Comparison of ENCODE assay signal across 8 cellular contexts in genomic region chr1:24415334-24415909, GRCh38. TPM values are rescaled to one million over a fixed set of nuclear protein-coding genes. Genes with fewer than 3 reads are reported as not detected.
DNase-seq lines count a peak whose midpoint lies in the region; ATAC-seq lines count a peak whose summit lies in the region.

TSS of gene NIPAL3 (plus strand) at chr1:24415802. CDS start at chr1:24419548, 3,746 bp downstream.

- in situ Hi-C loops in GM23248 (cut with MboI): no loop called here

- H3K4me1 Mint-ChIP-seq in activated T-helper 1 cell treated with anti-CD3 and anti-CD28 coated beads, Interleukin-12 subunit alpha, Interleukin-12 subunit beta, Interleukin-2, Interleukin-4 antibody, amounts not matched to agents 30 ng/mL and 10 ng/mL and 1 ng/mL, durations not matched to agents 14 hours and 24 hours and 36 hours (ENCODE audit: low read depth): peaks cover 51% of the 10 kb centered on the region
- H3K4me1 Mint-ChIP-seq in naive thymus-derived CD4-positive, alpha-beta T cell: peaks cover 51 to 91% (median 75%) of the 10 kb centered on the region in 7 donors
- peaks cover 34 to 64% of the 10 kb centered on the region in 2 donors for H3K4me1 Mint-ChIP-seq in stimulated activated naive B cell treated with anti-CD40 and anti-IgM and Interleukin-4, amounts not matched to agents 10 μg/mL and 1 μg/mL and 100 μg/mL, for 72 hours

- WGBS in GM23248 (ENCODE audit: low coverage in 1 of 2, low lambda C conversion rate in 2 of 2, missing lambda C conversion rate in 2 of 2), 2 experiments: 3 to 6% methylated on average over 27 to 28 of the region's 28 CpGs

- CTCF ChIA-PET in naive thymus-derived CD4-positive, alpha-beta T cell (lab: Charles Lee): interaction anchor here (0.6 to 6.1 kb wide), 38 partner anchors 8 to 555 kb away, joined by 3 to 43 read pairs (median 5); partner anchors contain the start of gene RCAN3

- peak within 1 kb of the TSS; percentile 86 for H3K4me2 ChIP-seq in GM23248 (ENCODE audit: unreplicated experiment)

- H3K36me3 Mint-ChIP-seq in activated T-helper 1 cell treated with anti-CD3 and anti-CD28 coated beads, Interleukin-12 subunit alpha, Interleukin-12 subunit beta, Interleukin-2, Interleukin-4 antibody, amounts not matched to agents 30 ng/mL and 10 ng/mL and 1 ng/mL, durations not matched to agents 14 hours and 24 hours and 36 hours (ENCODE audit: low read depth): peaks cover 13% of the 10 kb centered on the region
- peaks cover 4 to 20% (median 10%) of the 10 kb centered on the region in 5 donors for H3K36me3 Mint-ChIP-seq in naive thymus-derived CD4-positive, alpha-beta T cell
- peaks cover 8% of the 10 kb centered on the region in 2 donors for H3K36me3 Mint-ChIP-seq in stimulated activated naive B cell treated with anti-CD40 and anti-IgM and Interleukin-4, amounts not matched to agents 10 μg/mL and 1 μg/mL and 100 μg/mL, for 72 hours

- H3K9me3 ChIP-seq in GM23248 (ENCODE audit: low read depth): no peaks in the 10 kb centered on the region
- no peaks in the 10 kb centered on the region for H3K9me3 ChIP-seq in naive thymus-derived CD4-positive, alpha-beta T cell (ENCODE audit: control insufficient read depth in 2 of 3, low read length in 3 of 3)

- H3K9ac ChIP-seq in GM23248: peak within 1 kb of the TSS; percentile 81

- H3K79me2 ChIP-seq in GM23248 (ENCODE audit: insufficient read depth): peaks cover 24% of the 10 kb centered on the region

- H3K9me2 ChIP-seq in GM23248 (ENCODE audit: insufficient read depth): no peaks in the 10 kb centered on the region

- H3K27me3 Mint-ChIP-seq in activated T-helper 1 cell treated with anti-CD3 and anti-CD28 coated beads, Interleukin-12 subunit alpha, Interleukin-12 subunit beta, Interleukin-2, Interleukin-4 antibody, amounts not matched to agents 30 ng/mL and 10 ng/mL and 1 ng/mL, durations not matched to agents 14 hours and 24 hours and 36 hours (ENCODE audit: insufficient read depth): no peaks in the 10 kb centered on the region
- no peaks in the 10 kb centered on the region for H3K27me3 Mint-ChIP-seq in naive thymus-derived CD4-positive, alpha-beta T cell
- H3K27me3 Mint-ChIP-seq in stimulated activated naive B cell treated with anti-CD40 and anti-IgM and Interleukin-4, amounts not matched to agents 10 μg/mL and 1 μg/mL and 100 μg/mL, for 72 hours: no peaks in the 10 kb centered on the region

- peaks cover 55% of the 10 kb centered on the region for H3F3A ChIP-seq in GM23248 (ENCODE audit: insufficient read depth)

- peaks cover 55% of the 10 kb centered on the region for H3K4me1 ChIP-seq in GM23248 (ENCODE audit: insufficient read depth)
- H3K4me1 ChIP-seq in naive thymus-derived CD4-positive, alpha-beta T cell (ENCODE audit: control insufficient read depth in 2 of 2, insufficient read depth in 2 of 2, low read length in 2 of 2): peaks cover 23 to 44% of the 10 kb centered on the region in 2 donors

- no peaks in the 10 kb centered on the region for H4K20me1 ChIP-seq in GM23248 (ENCODE audit: insufficient read depth)

- intact Hi-C loops in activated T-helper 1 cell treated with anti-CD3 and anti-CD28 coated beads, Interleukin-12 subunit alpha, Interleukin-12 subunit beta, Interleukin-2, Interleukin-4 antibody, amounts not matched to agents 30 ng/mL and 10 ng/mL and 1 ng/mL, durations not matched to agents 14 hours and 24 hours and 36 hours (cut with micrococcal nuclease): loop anchor here (1.0 to 10.0 kb wide), 11 partner anchors 23 to 817 kb away; partner anchors contain the start of genes CLIC4, RCAN3, SRRM1 and SYF2
- intact Hi-C loops in naive thymus-derived CD4-positive, alpha-beta T cell (cut with micrococcal nuclease): loop anchor here (1.0 to 10.0 kb wide), 17 partner anchors 23 to 1149 kb away; partner anchors contain the start of genes RCAN3 (in 2 of the 2), CLIC4 (in 1 of the 2), PNRC2 (in 1 of the 2) and SRRM1 (in 1 of the 2)

- peak within 1 kb of the TSS; percentile 88 for H3K27ac ChIP-seq in GM23248
- H3K27ac ChIP-seq in naive thymus-derived CD4-positive, alpha-beta T cell (ENCODE audit: low read depth, low read length): peak within 1 kb of the TSS; percentile 74

- H3K4me3 Mint-ChIP-seq in activated T-helper 1 cell treated with anti-CD3 and anti-CD28 coated beads, Interleukin-12 subunit alpha, Interleukin-12 subunit beta, Interleukin-2, Interleukin-4 antibody, amounts not matched to agents 30 ng/mL and 10 ng/mL and 1 ng/mL, durations not matched to agents 14 hours and 24 hours and 36 hours: peak within 1 kb of the TSS; percentile 97
- peak within 1 kb of the TSS; percentile 95 to 100 (median 98) for H3K4me3 Mint-ChIP-seq in naive thymus-derived CD4-positive, alpha-beta T cell
- peak within 1 kb of the TSS; percentile 91 to 93 for H3K4me3 Mint-ChIP-seq in stimulated activated naive B cell treated with anti-CD40 and anti-IgM and Interleukin-4, amounts not matched to agents 10 μg/mL and 1 μg/mL and 100 μg/mL, for 72 hours

- peak; percentile 98 for ATAC-seq in naive thymus-derived CD4-positive, alpha-beta T cell
- peak; percentile 94 to 96 for ATAC-seq in stimulated activated naive B cell treated with anti-CD40 and anti-IgM and Interleukin-4, amounts not matched to agents 10 μg/mL and 1 μg/mL and 100 μg/mL, for 72 hours (replicated peaks)

- H3K27ac Mint-ChIP-seq in activated T-helper 1 cell treated with anti-CD3 and anti-CD28 coated beads, Interleukin-12 subunit alpha, Interleukin-12 subunit beta, Interleukin-2, Interleukin-4 antibody, amounts not matched to agents 30 ng/mL and 10 ng/mL and 1 ng/mL, durations not matched to agents 14 hours and 24 hours and 36 hours: peak within 1 kb of the TSS; percentile 78
- peak within 1 kb of the TSS; percentile 75 to 99 (median 90) for H3K27ac Mint-ChIP-seq in naive thymus-derived CD4-positive, alpha-beta T cell
- H3K27ac Mint-ChIP-seq in stimulated activated naive B cell treated with anti-CD40 and anti-IgM and Interleukin-4, amounts not matched to agents 10 μg/mL and 1 μg/mL and 100 μg/mL, for 72 hours: peak within 1 kb of the TSS; percentile 93

- H3K27me3 ChIP-seq in GM23248 (replicated peaks; ENCODE audit: insufficient read depth): no peaks in the 10 kb centered on the region
- H3K27me3 ChIP-seq in naive thymus-derived CD4-positive, alpha-beta T cell (ENCODE audit: control insufficient read depth in 2 of 2, insufficient read depth in 2 of 2, low read length in 2 of 2): no peaks in the 10 kb centered on the region

- no peaks in the 10 kb centered on the region for H3K9me3 Mint-ChIP-seq in activated T-helper 1 cell treated with anti-CD3 and anti-CD28 coated beads, Interleukin-12 subunit alpha, Interleukin-12 subunit beta, Interleukin-2, Interleukin-4 antibody, amounts not matched to agents 30 ng/mL and 10 ng/mL and 1 ng/mL, durations not matched to agents 14 hours and 24 hours and 36 hours
- peaks cover 0 to 2% (median 0%) of the 10 kb centered on the region in 11 donors for H3K9me3 Mint-ChIP-seq in naive thymus-derived CD4-positive, alpha-beta T cell
- no peaks in the 10 kb centered on the region for H3K9me3 Mint-ChIP-seq in stimulated activated naive B cell treated with anti-CD40 and anti-IgM and Interleukin-4, amounts not matched to agents 10 μg/mL and 1 μg/mL and 100 μg/mL, for 72 hours

- H2AFZ ChIP-seq in GM23248: peak within 1 kb of the TSS; percentile 85

- peak; percentile 99 for DNase-seq in Daoy (ENCODE audit: low read depth)
- peak; percentile 98 for DNase-seq in GM23248
- DNase-seq in Kasumi-1 (lab: John Stamatoyannopoulos, UW): peak; percentile 97 to 98
- peak; percentile 98 for DNase-seq in RPMI7951 (ENCODE audit: low read depth)
- DNase-seq in activated T-helper 1 cell treated with anti-CD3 and anti-CD28 coated beads, Interleukin-12 subunit alpha, Interleukin-12 subunit beta, Interleukin-2, Interleukin-4 antibody, amounts not matched to agents 30 ng/mL and 10 ng/mL and 1 ng/mL, durations not matched to agents 14 hours and 24 hours and 36 hours (ENCODE audit: low spot score): peak; percentile 97
- peak; percentile 99 for DNase-seq in fibroblast of gingiva (ENCODE audit: low read depth)
- DNase-seq in naive thymus-derived CD4-positive, alpha-beta T cell: peak; percentile 81 to 99 (median 97)
- DNase-seq in stimulated activated naive B cell treated with anti-CD40 and anti-IgM and Interleukin-4, amounts not matched to agents 10 μg/mL and 1 μg/mL and 100 μg/mL, for 72 hours: peak; percentile 97

- no peaks in the 10 kb centered on the region for H3K36me3 ChIP-seq in GM23248 (ENCODE audit: low read depth)
- H3K36me3 ChIP-seq in naive thymus-derived CD4-positive, alpha-beta T cell (ENCODE audit: control insufficient read depth in 2 of 3, insufficient read depth in 3 of 3, low read length in 3 of 3): peaks cover 0 to 16% (median 4%) of the 10 kb centered on the region in 3 experiments

- peak within 1 kb of the TSS; percentile 92 for H3K4me3 ChIP-seq in GM23248
- peak within 1 kb of the TSS; percentile 76 for H3K4me3 ChIP-seq in naive thymus-derived CD4-positive, alpha-beta T cell (ENCODE audit: low read length)

- POLR2A ChIA-PET in naive thymus-derived CD4-positive, alpha-beta T cell (lab: Charles Lee): interaction anchor here (0.8 to 10.7 kb wide), 26 partner anchors 9 to 817 kb away, joined by 3 to 149 read pairs (median 6); partner anchors contain the start of genes RCAN3, SRRM1 and SYF2

RNA-seq across cellular contexts. Expression of gene NIPAL3, which starts in this region (rescaled TPM):
- 8.6 and 13.8 TPM in 2 replicates for total RNA-seq in Daoy (2014; rRNA removed; shearing (Covaris generic))
- total RNA-seq in GM23248 (2014; rRNA removed; shearing (Covaris generic)): 71.5 and 78.4 TPM in 2 replicates
- polyA plus RNA-seq in GM23248 (2016; fragmentation: Nextera tagmentation; extraction: Ambion mirVana): 55.9 and 59.5 TPM in 2 replicates
- 17.5 TPM in 2 replicates for total RNA-seq in RPMI7951 (2014; rRNA removed; shearing (Covaris generic))
- total RNA-seq in activated T-helper 1 cell treated with anti-CD3 and anti-CD28 coated beads, Interleukin-12 subunit alpha, Interleukin-12 subunit beta, Interleukin-2, Interleukin-4 antibody, amounts not matched to agents 30 ng/mL and 10 ng/mL and 1 ng/mL, durations not matched to agents 14 hours and 24 hours and 36 hours: 22.7 and 23.5 TPM in 2 replicates
- total RNA-seq in naive thymus-derived CD4-positive, alpha-beta T cell: 10 to 100 TPM; 35.5 to 65.0 (median 54.5) TPM
- polyA plus RNA-seq in naive thymus-derived CD4-positive, alpha-beta T cell: 100 to 1,000 TPM in 1 of 2 donors, 10 to 100 TPM in 1; 84.1 to 127 TPM

Comparison
In these comparisons a context has a peak if more than half of its experiments do, and no peak if none do; other contexts are left out.
1. Peak in every context shown above with its lines: DNase-seq, ATAC-seq, H3K4me3 ChIP-seq and H3K27ac ChIP-seq.